1 cellular context compared by ENCODE assay signal in the genomic region with DNA sequence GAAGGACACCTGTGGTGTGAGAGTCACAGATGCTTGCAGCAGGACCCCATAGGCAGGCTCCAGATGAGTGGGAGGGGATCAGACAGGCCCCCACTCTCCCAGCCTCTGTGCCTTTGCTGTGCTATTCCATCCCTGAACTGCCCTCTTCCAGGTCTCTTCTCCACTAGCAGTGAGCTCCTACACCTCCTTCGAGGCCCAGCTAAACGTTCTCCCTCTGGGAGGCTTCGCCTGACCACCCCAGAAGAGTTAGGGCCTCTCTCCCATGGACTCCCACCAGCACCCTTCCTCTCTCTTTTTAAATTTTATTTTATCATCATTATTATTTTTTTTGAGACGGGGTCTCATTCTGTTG.
TF ChIP-seq lines count a peak whose summit lies in the region.

No MANE protein-coding gene starts in this region.

TF ChIP-seq in SK-N-SH treated with all-trans-retinoic acid at 6 μM for 48 hours, 23 proteins besides CTCF, POLR2A, EP300 and RAD21 (continued from another document):
- TF ChIP-seq CSRNP3 (CRISPR knock-in tag; IDR thresholded peaks at IDR 0.05) (no peak), ZC3H10 (CRISPR knock-in tag; IDR thresholded peaks at IDR 0.05) (no peak), SNAI2 (CRISPR knock-in tag; IDR thresholded peaks at IDR 0.05) (no peak), ZNF8 (CRISPR knock-in tag; IDR thresholded peaks at IDR 0.05) (no peak), GLIS3 (CRISPR knock-in tag; IDR thresholded peaks at IDR 0.05) (no peak), RARB (CRISPR knock-in tag; IDR thresholded peaks at IDR 0.05) (no peak)
- TF ChIP-seq, protein P1, sequence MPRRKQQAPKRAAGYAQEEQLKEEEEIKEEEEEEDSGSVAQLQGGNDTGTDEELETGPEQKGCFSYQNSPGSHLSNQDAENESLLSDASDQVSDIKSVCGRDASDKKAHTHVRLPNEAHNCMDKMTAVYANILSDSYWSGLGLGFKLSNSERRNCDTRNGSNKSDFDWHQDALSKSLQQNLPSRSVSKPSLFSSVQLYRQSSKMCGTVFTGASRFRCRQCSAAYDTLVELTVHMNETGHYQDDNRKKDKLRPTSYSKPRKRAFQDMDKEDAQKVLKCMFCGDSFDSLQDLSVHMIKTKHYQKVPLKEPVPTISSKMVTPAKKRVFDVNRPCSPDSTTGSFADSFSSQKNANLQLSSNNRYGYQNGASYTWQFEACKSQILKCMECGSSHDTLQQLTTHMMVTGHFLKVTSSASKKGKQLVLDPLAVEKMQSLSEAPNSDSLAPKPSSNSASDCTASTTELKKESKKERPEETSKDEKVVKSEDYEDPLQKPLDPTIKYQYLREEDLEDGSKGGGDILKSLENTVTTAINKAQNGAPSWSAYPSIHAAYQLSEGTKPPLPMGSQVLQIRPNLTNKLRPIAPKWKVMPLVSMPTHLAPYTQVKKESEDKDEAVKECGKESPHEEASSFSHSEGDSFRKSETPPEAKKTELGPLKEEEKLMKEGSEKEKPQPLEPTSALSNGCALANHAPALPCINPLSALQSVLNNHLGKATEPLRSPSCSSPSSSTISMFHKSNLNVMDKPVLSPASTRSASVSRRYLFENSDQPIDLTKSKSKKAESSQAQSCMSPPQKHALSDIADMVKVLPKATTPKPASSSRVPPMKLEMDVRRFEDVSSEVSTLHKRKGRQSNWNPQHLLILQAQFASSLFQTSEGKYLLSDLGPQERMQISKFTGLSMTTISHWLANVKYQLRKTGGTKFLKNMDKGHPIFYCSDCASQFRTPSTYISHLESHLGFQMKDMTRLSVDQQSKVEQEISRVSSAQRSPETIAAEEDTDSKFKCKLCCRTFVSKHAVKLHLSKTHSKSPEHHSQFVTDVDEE (CRISPR knock-in tag; IDR thresholded peaks at IDR 0.05): no peak
